ENCODE assay signal across 16 cellular contexts in genomic region chr7:101911011-101911799, GRCh38.
DNase-seq lines count a peak whose midpoint lies in the region; ATAC-seq and TF ChIP-seq lines count a peak whose summit lies in the region.
"Had no signal": no experiment of that assay in that cellular context is flagged by ENCODE, and none has a peak within 500 bp of the region (broad histone marks: within the 10 kb centered on the region; RNA-seq: fewer than 3 reads in every experiment).

No MANE protein-coding gene starts in this region.

- WGBS in right cardiac atrium = 84% methylated on average over 17 of the region's 17 CpGs

- peak overlapping the region; percentile 42 for H3K4me2 ChIP-seq in parathyroid adenoma (ENCODE audit: low read length)

- H3K27me3 ChIP-seq in right cardiac atrium (ENCODE audit: control insufficient read depth, insufficient read depth) = no peaks in the 10 kb centered on the region
- H3K27me3 ChIP-seq in parathyroid adenoma (ENCODE audit: control insufficient read depth, insufficient read depth, low read length) = no peaks in the 10 kb centered on the region
- no peaks in the 10 kb centered on the region for H3K27me3 ChIP-seq in vagina

- TF ChIP-seq CTCF in parathyroid adenoma (IDR thresholded peaks at IDR 0.05) (no peak), vagina (IDR thresholded peaks at IDR 0.05) (no peak)

- DNase-seq in right cardiac atrium = peak; percentile 76 to 91 (median 90)
- no peak for DNase-seq in vagina (ENCODE audit: extremely low spot score in 2 of 2)
- no peak for DNase-seq in HK-2 (ENCODE audit: unreplicated experiment)
- no peak for DNase-seq in NCI-H1105 (lab: John Stamatoyannopoulos, UW)
- DNase-seq in NAMALWA (ENCODE audit: low spot score) = no peak
- DNase-seq: activated CD8-positive, alpha-beta memory T cell treated with anti-CD3 and anti-CD28 coated beads, Interleukin-2, amount 10 ng/mL, durations not matched to agents 7 days and 5 days; activated naive CD4-positive, alpha-beta T cell treated with Interleukin-2 at 50 U/mL for 16 hours; CD4-positive, CD25-positive, alpha-beta regulatory T cell; NCI-H748 treated with DMSO at 0.1 percent for 48 hours; RPMI8226; stimulated activated CD4-positive, alpha-beta T cell treated with anti-CD3 and anti-CD28 coated beads, Interleukin-12 subunit alpha, Interleukin-12 subunit beta, amount 100 ng/mL, for 4 hours; stimulated activated naive CD8-positive, alpha-beta T cell treated with anti-CD3 and anti-CD28 coated beads, Interleukin-15, amount 100 ng/mL, for 72 hours; T-helper 1 cell had no signal

- H2AFZ ChIP-seq in parathyroid adenoma = no peak overlapping the region

- TF ChIP-seq POLR2A in vagina (IDR thresholded peaks at IDR 0.05) = no peak

- H3K27ac ChIP-seq in angular gyrus (ENCODE audit: low read depth, low read length) (peak overlapping the region; percentile 66), right cardiac atrium (ENCODE audit: low read length) (peak overlapping the region; percentile 34), parathyroid adenoma (peak overlapping the region; percentile 82), vagina (peak overlapping the region; percentile 80)

- peak; percentile 76 to 83 for ATAC-seq in right cardiac atrium
- ATAC-seq: activated CD8-positive, alpha-beta memory T cell treated with anti-CD3 and anti-CD28 coated beads, Interleukin-2, amount 10 ng/mL, durations not matched to agents 7 days and 5 days; GM12878; stimulated activated naive CD8-positive, alpha-beta T cell treated with anti-CD3 and anti-CD28 coated beads, Interleukin-15, amount 100 ng/mL, for 72 hours had no signal

- no peak overlapping the region for H3K9ac ChIP-seq in parathyroid adenoma

- peaks cover 10% of the 10 kb centered on the region for H3K4me1 ChIP-seq in right cardiac atrium (ENCODE audit: control insufficient read depth, insufficient read depth, low read length)
- peaks cover 28% of the 10 kb centered on the region for H3K4me1 ChIP-seq in parathyroid adenoma
- H3K4me1 ChIP-seq in vagina = peaks cover 31% of the 10 kb centered on the region

- H3K36me3 ChIP-seq in parathyroid adenoma (ENCODE audit: control insufficient read depth, insufficient read depth, low read length) = no peaks in the 10 kb centered on the region
- H3K36me3 ChIP-seq in vagina = no peaks in the 10 kb centered on the region

- peaks cover 19% of the 10 kb centered on the region for H3K79me2 ChIP-seq in parathyroid adenoma

- H3K9me3 ChIP-seq in right cardiac atrium (ENCODE audit: control insufficient read depth, low read length) (no peaks in the 10 kb centered on the region), parathyroid adenoma (ENCODE audit: control insufficient read depth, low read length) (no peaks in the 10 kb centered on the region), vagina (no peaks in the 10 kb centered on the region)

- H3K4me3 ChIP-seq in right cardiac atrium (ENCODE audit: low read length) = no peak overlapping the region
- no peak overlapping the region for H3K4me3 ChIP-seq in parathyroid adenoma (ENCODE audit: low read depth, low read length)
- no peak overlapping the region for H3K4me3 ChIP-seq in vagina
- H3K4me3 ChIP-seq: GM12878 had no signal

- intact Hi-C loops in right cardiac atrium (cut with DNase I) = no loop called here
- intact Hi-C loops in vagina (cut with DNase I) = no loop called here

Comparison
In these comparisons a context has a peak if more than half of its experiments do, and no peak if none do; other contexts are left out.
1. DNase-seq: peak in right cardiac atrium (3 of 3); none in vagina (0 of 2), HK-2 (single experiment), NCI-H1105 (single experiment) and NAMALWA (single experiment).
2. Peak in every context shown above with its lines, with median percentiles within 50 percentile points of each other: H3K27ac ChIP-seq.